Comparison of ENCODE assay signal across 1 cellular context in the genomic region with DNA sequence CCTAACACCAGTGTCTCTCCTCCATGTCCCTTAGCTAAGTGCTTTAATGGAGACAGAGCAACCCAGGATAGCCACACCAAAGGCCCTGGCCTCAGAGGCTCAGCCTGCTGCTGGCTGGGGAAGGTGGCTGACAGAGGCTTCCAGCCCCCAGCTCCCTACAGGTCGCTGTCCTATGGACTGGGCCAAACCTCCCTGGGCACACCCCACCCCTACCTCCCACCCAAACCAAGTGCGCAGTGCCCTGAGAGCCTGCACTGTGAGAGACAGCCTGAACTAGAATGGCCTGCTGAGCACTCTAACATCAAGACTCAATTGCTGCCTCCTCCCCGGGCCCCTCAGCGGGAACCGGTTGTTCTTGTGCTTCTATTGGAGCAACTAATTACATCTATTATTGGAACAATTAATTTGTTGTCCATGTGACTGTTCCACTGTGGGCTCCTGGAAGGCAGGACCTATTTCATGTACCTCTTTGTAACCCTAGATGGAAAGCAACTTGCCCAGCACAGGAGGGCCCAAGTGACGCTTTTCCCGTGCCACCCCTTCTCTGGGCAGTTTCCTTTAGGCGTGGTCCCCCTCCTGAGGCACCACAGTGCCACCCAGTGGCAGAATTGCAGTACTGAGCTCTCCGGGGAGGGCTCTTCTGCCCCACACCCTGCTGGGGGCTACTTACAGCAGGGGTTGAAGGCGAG.
TF ChIP-seq lines count a peak whose summit lies in the region.

No MANE protein-coding gene starts in this region.

TF ChIP-seq in GM12878, 131 proteins besides CTCF, POLR2A, EP300 and RAD21 (continued from another document and continues in another):
- TF ChIP-seq, protein P1, sequence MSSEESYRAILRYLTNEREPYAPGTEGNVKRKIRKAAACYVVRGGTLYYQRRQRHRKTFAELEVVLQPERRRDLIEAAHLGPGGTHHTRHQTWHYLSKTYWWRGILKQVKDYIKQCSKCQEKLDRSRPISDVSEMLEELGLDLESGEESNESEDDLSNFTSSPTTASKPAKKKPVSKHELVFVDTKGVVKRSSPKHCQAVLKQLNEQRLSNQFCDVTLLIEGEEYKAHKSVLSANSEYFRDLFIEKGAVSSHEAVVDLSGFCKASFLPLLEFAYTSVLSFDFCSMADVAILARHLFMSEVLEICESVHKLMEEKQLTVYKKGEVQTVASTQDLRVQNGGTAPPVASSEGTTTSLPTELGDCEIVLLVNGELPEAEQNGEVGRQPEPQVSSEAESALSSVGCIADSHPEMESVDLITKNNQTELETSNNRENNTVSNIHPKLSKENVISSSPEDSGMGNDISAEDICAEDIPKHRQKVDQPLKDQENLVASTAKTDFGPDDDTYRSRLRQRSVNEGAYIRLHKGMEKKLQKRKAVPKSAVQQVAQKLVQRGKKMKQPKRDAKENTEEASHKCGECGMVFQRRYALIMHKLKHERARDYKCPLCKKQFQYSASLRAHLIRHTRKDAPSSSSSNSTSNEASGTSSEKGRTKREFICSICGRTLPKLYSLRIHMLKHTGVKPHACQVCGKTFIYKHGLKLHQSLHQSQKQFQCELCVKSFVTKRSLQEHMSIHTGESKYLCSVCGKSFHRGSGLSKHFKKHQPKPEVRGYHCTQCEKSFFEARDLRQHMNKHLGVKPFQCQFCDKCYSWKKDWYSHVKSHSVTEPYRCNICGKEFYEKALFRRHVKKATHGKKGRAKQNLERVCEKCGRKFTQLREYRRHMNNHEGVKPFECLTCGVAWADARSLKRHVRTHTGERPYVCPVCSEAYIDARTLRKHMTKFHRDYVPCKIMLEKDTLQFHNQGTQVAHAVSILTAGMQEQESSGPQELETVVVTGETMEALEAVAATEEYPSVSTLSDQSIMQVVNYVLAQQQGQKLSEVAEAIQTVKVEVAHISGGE (CRISPR knock-in tag; IDR thresholded peaks at IDR 0.05): no peak
- TF ChIP-seq ZSCAN29 (IDR thresholded peaks at IDR 0.05) (no peak), FOXK2 (IDR thresholded peaks at IDR 0.05) (no peak), GABPA (IDR thresholded peaks at IDR 0.05; ENCODE audit: low read depth) (no peak), KLF5 (IDR thresholded peaks at IDR 0.05; ENCODE audit: partially characterized antibody) (no peak), KDM1A (IDR thresholded peaks at IDR 0.05; ENCODE audit: borderline replicate concordance) (no peak), NR2C2 (IDR thresholded peaks at IDR 0.05; ENCODE audit: borderline replicate concordance, control insufficient read depth, insufficient read length, low read depth) (no peak), RBBP5 (conservative IDR thresholded peaks at IDR 0.05) (no peak), ASH2L (IDR thresholded peaks at IDR 0.05; ENCODE audit: borderline replicate concordance, low read depth) (no peak), PAX5 (IDR thresholded peaks at IDR 0.05; ENCODE audit: borderline replicate concordance, low read depth, low read length) (no peak), SUPT20H (IDR thresholded peaks at IDR 0.05; ENCODE audit: borderline replicate concordance, control insufficient read depth, low read depth, low read length) (no peak), ZNF274 (IDR thresholded peaks at IDR 0.05; ENCODE audit: insufficient read depth, insufficient read length) (no peak), HCFC1 (IDR thresholded peaks at IDR 0.05; ENCODE audit: low read length) (no peak), TARDBP (IDR thresholded peaks at IDR 0.05; ENCODE audit: borderline replicate concordance) (no peak), FOS (IDR thresholded peaks at IDR 0.05; ENCODE audit: borderline replicate concordance, extremely low read depth, insufficient read length) (no peak), SREBF2 (IDR thresholded peaks at IDR 0.05; ENCODE audit: low read length) (no peak), SIX5 (IDR thresholded peaks at IDR 0.05; ENCODE audit: low read depth, low read length, severe bottlenecking) (no peak), RB1 (IDR thresholded peaks at IDR 0.05; ENCODE audit: borderline replicate concordance) (no peak), EZH2 (IDR thresholded peaks at IDR 0.05; ENCODE audit: borderline replicate concordance, control insufficient read depth, low read depth, low read length) (no peak), TBL1XR1 (IDR thresholded peaks at IDR 0.05; ENCODE audit: low read depth, low read length) (no peak), IRF4 (IDR thresholded peaks at IDR 0.05; ENCODE audit: low read depth, low read length) (0 out of 2 replicates have a peak, but pooled peaks have one; percentile 60), NR2F1 (conservative IDR thresholded peaks at IDR 0.05) (no peak)
- TF ChIP-seq, protein P2, sequence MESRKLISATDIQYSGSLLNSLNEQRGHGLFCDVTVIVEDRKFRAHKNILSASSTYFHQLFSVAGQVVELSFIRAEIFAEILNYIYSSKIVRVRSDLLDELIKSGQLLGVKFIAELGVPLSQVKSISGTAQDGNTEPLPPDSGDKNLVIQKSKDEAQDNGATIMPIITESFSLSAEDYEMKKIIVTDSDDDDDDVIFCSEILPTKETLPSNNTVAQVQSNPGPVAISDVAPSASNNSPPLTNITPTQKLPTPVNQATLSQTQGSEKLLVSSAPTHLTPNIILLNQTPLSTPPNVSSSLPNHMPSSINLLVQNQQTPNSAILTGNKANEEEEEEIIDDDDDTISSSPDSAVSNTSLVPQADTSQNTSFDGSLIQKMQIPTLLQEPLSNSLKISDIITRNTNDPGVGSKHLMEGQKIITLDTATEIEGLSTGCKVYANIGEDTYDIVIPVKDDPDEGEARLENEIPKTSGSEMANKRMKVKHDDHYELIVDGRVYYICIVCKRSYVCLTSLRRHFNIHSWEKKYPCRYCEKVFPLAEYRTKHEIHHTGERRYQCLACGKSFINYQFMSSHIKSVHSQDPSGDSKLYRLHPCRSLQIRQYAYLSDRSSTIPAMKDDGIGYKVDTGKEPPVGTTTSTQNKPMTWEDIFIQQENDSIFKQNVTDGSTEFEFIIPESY (IDR thresholded peaks at IDR 0.05): no peak
- TF ChIP-seq, protein P3, sequence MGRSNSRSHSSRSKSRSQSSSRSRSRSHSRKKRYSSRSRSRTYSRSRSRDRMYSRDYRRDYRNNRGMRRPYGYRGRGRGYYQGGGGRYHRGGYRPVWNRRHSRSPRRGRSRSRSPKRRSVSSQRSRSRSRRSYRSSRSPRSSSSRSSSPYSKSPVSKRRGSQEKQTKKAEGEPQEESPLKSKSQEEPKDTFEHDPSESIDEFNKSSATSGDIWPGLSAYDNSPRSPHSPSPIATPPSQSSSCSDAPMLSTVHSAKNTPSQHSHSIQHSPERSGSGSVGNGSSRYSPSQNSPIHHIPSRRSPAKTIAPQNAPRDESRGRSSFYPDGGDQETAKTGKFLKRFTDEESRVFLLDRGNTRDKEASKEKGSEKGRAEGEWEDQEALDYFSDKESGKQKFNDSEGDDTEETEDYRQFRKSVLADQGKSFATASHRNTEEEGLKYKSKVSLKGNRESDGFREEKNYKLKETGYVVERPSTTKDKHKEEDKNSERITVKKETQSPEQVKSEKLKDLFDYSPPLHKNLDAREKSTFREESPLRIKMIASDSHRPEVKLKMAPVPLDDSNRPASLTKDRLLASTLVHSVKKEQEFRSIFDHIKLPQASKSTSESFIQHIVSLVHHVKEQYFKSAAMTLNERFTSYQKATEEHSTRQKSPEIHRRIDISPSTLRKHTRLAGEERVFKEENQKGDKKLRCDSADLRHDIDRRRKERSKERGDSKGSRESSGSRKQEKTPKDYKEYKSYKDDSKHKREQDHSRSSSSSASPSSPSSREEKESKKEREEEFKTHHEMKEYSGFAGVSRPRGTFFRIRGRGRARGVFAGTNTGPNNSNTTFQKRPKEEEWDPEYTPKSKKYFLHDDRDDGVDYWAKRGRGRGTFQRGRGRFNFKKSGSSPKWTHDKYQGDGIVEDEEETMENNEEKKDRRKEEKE (IDR thresholded peaks at IDR 0.05): no peak
- TF ChIP-seq, protein P4, sequence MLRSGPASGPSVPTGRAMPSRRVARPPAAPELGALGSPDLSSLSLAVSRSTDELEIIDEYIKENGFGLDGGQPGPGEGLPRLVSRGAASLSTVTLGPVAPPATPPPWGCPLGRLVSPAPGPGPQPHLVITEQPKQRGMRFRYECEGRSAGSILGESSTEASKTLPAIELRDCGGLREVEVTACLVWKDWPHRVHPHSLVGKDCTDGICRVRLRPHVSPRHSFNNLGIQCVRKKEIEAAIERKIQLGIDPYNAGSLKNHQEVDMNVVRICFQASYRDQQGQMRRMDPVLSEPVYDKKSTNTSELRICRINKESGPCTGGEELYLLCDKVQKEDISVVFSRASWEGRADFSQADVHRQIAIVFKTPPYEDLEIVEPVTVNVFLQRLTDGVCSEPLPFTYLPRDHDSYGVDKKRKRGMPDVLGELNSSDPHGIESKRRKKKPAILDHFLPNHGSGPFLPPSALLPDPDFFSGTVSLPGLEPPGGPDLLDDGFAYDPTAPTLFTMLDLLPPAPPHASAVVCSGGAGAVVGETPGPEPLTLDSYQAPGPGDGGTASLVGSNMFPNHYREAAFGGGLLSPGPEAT (IDR thresholded peaks at IDR 0.05; ENCODE audit: low read depth): no peak
- TF ChIP-seq, protein P5, sequence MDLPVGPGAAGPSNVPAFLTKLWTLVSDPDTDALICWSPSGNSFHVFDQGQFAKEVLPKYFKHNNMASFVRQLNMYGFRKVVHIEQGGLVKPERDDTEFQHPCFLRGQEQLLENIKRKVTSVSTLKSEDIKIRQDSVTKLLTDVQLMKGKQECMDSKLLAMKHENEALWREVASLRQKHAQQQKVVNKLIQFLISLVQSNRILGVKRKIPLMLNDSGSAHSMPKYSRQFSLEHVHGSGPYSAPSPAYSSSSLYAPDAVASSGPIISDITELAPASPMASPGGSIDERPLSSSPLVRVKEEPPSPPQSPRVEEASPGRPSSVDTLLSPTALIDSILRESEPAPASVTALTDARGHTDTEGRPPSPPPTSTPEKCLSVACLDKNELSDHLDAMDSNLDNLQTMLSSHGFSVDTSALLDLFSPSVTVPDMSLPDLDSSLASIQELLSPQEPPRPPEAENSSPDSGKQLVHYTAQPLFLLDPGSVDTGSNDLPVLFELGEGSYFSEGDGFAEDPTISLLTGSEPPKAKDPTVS (IDR thresholded peaks at IDR 0.05; ENCODE audit: low read depth, low read length): no peak
- TF ChIP-seq, protein P6, sequence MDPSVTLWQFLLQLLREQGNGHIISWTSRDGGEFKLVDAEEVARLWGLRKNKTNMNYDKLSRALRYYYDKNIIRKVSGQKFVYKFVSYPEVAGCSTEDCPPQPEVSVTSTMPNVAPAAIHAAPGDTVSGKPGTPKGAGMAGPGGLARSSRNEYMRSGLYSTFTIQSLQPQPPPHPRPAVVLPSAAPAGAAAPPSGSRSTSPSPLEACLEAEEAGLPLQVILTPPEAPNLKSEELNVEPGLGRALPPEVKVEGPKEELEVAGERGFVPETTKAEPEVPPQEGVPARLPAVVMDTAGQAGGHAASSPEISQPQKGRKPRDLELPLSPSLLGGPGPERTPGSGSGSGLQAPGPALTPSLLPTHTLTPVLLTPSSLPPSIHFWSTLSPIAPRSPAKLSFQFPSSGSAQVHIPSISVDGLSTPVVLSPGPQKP (IDR thresholded peaks at IDR 0.05; ENCODE audit: low read depth, low read length): no peak
- TF ChIP-seq, protein P7, sequence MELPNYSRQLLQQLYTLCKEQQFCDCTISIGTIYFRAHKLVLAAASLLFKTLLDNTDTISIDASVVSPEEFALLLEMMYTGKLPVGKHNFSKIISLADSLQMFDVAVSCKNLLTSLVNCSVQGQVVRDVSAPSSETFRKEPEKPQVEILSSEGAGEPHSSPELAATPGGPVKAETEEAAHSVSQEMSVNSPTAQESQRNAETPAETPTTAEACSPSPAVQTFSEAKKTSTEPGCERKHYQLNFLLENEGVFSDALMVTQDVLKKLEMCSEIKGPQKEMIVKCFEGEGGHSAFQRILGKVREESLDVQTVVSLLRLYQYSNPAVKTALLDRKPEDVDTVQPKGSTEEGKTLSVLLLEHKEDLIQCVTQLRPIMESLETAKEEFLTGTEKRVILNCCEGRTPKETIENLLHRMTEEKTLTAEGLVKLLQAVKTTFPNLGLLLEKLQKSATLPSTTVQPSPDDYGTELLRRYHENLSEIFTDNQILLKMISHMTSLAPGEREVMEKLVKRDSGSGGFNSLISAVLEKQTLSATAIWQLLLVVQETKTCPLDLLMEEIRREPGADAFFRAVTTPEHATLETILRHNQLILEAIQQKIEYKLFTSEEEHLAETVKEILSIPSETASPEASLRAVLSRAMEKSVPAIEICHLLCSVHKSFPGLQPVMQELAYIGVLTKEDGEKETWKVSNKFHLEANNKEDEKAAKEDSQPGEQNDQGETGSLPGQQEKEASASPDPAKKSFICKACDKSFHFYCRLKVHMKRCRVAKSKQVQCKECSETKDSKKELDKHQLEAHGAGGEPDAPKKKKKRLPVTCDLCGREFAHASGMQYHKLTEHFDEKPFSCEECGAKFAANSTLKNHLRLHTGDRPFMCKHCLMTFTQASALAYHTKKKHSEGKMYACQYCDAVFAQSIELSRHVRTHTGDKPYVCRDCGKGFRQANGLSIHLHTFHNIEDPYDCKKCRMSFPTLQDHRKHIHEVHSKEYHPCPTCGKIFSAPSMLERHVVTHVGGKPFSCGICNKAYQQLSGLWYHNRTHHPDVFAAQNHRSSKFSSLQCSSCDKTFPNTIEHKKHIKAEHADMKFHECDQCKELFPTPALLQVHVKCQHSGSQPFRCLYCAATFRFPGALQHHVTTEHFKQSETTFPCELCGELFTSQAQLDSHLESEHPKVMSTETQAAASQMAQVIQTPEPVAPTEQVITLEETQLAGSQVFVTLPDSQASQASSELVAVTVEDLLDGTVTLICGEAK (IDR thresholded peaks at IDR 0.05; ENCODE audit: borderline replicate concordance): no peak
- TF ChIP-seq, protein P8, sequence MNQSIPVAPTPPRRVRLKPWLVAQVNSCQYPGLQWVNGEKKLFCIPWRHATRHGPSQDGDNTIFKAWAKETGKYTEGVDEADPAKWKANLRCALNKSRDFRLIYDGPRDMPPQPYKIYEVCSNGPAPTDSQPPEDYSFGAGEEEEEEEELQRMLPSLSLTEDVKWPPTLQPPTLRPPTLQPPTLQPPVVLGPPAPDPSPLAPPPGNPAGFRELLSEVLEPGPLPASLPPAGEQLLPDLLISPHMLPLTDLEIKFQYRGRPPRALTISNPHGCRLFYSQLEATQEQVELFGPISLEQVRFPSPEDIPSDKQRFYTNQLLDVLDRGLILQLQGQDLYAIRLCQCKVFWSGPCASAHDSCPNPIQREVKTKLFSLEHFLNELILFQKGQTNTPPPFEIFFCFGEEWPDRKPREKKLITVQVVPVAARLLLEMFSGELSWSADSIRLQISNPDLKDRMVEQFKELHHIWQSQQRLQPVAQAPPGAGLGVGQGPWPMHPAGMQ (IDR thresholded peaks at IDR 0.05; ENCODE audit: borderline replicate concordance): no peak
- TF ChIP-seq, protein P9, sequence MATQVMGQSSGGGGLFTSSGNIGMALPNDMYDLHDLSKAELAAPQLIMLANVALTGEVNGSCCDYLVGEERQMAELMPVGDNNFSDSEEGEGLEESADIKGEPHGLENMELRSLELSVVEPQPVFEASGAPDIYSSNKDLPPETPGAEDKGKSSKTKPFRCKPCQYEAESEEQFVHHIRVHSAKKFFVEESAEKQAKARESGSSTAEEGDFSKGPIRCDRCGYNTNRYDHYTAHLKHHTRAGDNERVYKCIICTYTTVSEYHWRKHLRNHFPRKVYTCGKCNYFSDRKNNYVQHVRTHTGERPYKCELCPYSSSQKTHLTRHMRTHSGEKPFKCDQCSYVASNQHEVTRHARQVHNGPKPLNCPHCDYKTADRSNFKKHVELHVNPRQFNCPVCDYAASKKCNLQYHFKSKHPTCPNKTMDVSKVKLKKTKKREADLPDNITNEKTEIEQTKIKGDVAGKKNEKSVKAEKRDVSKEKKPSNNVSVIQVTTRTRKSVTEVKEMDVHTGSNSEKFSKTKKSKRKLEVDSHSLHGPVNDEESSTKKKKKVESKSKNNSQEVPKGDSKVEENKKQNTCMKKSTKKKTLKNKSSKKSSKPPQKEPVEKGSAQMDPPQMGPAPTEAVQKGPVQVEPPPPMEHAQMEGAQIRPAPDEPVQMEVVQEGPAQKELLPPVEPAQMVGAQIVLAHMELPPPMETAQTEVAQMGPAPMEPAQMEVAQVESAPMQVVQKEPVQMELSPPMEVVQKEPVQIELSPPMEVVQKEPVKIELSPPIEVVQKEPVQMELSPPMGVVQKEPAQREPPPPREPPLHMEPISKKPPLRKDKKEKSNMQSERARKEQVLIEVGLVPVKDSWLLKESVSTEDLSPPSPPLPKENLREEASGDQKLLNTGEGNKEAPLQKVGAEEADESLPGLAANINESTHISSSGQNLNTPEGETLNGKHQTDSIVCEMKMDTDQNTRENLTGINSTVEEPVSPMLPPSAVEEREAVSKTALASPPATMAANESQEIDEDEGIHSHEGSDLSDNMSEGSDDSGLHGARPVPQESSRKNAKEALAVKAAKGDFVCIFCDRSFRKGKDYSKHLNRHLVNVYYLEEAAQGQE (IDR thresholded peaks at IDR 0.05; ENCODE audit: low read depth, low read length): no peak
